Comparison of ENCODE assay signal across 1 cellular context in genomic region chr19:50314724-50315700, GRCh38.
TF ChIP-seq lines count a peak whose summit lies in the region.

No MANE protein-coding gene starts in this region.

TF ChIP-seq in GM12878, 131 proteins besides CTCF, POLR2A, EP300 and RAD21 (continued from another document):
- TF ChIP-seq PKNOX1 (IDR thresholded peaks at IDR 0.05) = no peak
- TF ChIP-seq NFXL1 (IDR thresholded peaks at IDR 0.05; ENCODE audit: borderline replicate concordance) = no peak
